In the genomic region with DNA sequence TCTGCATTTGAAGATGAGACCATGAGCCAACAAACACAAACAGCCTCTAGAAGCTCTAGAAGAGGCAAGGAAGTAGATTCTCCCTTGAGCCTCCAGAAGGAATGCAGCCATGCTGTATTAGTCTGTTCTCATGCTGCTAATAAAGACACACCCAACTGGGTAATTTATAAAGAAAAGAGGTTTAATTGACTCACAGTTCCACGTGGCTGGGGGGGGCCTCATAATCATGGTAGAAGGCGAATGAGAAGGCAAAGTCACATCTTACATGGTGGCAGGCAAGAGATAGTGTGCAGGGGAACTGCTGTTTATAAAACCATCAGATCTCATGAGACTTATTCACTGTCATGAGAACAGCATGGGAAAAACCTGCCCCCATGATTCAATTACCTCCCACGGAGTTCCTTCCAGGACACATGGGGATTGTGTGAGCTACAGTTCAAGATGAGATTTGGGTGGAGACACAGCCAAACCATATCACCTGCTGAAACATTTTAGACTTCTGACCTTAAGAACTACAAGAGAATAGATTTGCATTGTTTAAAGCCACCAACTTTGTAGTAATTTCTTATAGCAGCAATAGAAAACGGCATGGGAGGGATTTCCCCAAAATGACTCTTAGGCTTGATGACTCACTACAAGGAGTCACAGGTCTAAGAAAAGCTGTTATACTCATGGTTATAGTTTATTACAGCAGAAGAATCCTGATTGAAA, we compare ENCODE assay signal across 14 cellular contexts.
DNase-seq lines count a peak whose midpoint lies in the region; ATAC-seq, FAIRE-seq and TF ChIP-seq lines count a peak whose summit lies in the region.
"Had no signal": no experiment of that assay in that cellular context is flagged by ENCODE, and none has a peak within 500 bp of the region (broad histone marks: within the 10 kb centered on the region; RNA-seq: fewer than 3 reads in every experiment).

No MANE protein-coding gene starts in this region.

- no peaks in the 10 kb centered on the region for H3K4me1 ChIP-seq in kidney (ENCODE audit: control insufficient read depth in 1 of 2, insufficient read depth in 1 of 2, low read depth in 1 of 2, low read length in 2 of 2)
- H3K4me1 ChIP-seq: sigmoid colon had no signal

- DNase-seq in Caki2 (ENCODE audit: low read depth): peak; percentile 81
- DNase-seq in RKO (ENCODE audit: low spot score): peak; percentile 76
- peak; percentile 73 for DNase-seq in fibroblast of villous mesenchyme (ENCODE audit: low read depth)
- no peak for DNase-seq in NCI-H1105 (lab: John Stamatoyannopoulos, UW)
- DNase-seq in NCI-H146 treated with DMSO at 0.1 percent for 48 hours (lab: John Stamatoyannopoulos, UW; ENCODE audit: unreplicated experiment): no peak
- no peak for DNase-seq in kidney
- no peak for DNase-seq in NCI-H2081 treated with DMSO at 0.1 percent for 48 hours (lab: John Stamatoyannopoulos, UW)
- DNase-seq: NCI-H82, sigmoid colon, substantia nigra had no signal

- TF ChIP-seq CTCF in fibroblast of villous mesenchyme (IDR thresholded peaks at IDR 0.05; ENCODE audit: insufficient read depth, low read depth, low read length): no peak
- no peak for TF ChIP-seq CTCF in kidney (IDR thresholded peaks at IDR 0.05; ENCODE audit: borderline replicate concordance, extremely low read depth, insufficient read depth)

- no peak overlapping the region for H3K27ac ChIP-seq in kidney (ENCODE audit: low read depth in 2 of 2, low read length in 2 of 2)
- H3K27ac ChIP-seq: sigmoid colon had no signal

- intact Hi-C loops in kidney (cut with DNase I): no loop called here

- no peak overlapping the region for H3K9ac ChIP-seq in kidney (ENCODE audit: low read length in 2 of 2)

- in situ Hi-C loops in Caki2 (cut with HindIII; ENCODE audit: low pct_unique_long_range_greater_than_20kb, low sequenced_read_pairs): no loop called here

- ATAC-seq in GM21576 (IDR thresholded peaks at IDR 0.05; ENCODE audit: unreplicated experiment): peak; percentile 56

- FAIRE-seq in kidney (lab: Jason Lieb, UNC): no peak
- FAIRE-seq: D721Med, GM19239, islet of Langerhans had no signal

- no peaks in the 10 kb centered on the region for H3K9me3 ChIP-seq in kidney (ENCODE audit: control insufficient read depth in 1 of 2, low read length in 2 of 2)
- H3K9me3 ChIP-seq: sigmoid colon had no signal

- H3K36me3 ChIP-seq in kidney (ENCODE audit: control insufficient read depth in 1 of 2, insufficient read depth in 2 of 2, low read length in 2 of 2): no peaks in the 10 kb centered on the region
- H3K36me3 ChIP-seq: sigmoid colon had no signal

- no peak overlapping the region for H3K4me3 ChIP-seq in fibroblast of villous mesenchyme (ENCODE audit: low read depth, low read length)
- no peak overlapping the region for H3K4me3 ChIP-seq in kidney (ENCODE audit: low read length in 2 of 2)
- H3K4me3 ChIP-seq: sigmoid colon had no signal

Comparison
In these comparisons a context has a peak if more than half of its experiments do, and no peak if none do; other contexts are left out.
1. DNase-seq: peak in Caki2 (single experiment), RKO (single experiment) and fibroblast of villous mesenchyme (single experiment); none in NCI-H1105 (single experiment), NCI-H146 treated with DMSO at 0.1 percent for 48 hours (single experiment), kidney (single experiment) and NCI-H2081 treated with DMSO at 0.1 percent for 48 hours (single experiment).